Comparison of ENCODE assay signal across 13 cellular contexts in genomic region chr17:30956764-30957374, GRCh38. TPM values are rescaled to one million over a fixed set of nuclear protein-coding genes. Genes with fewer than 3 reads are reported as not detected.
DNase-seq lines count a peak whose midpoint lies in the region; ATAC-seq and TF ChIP-seq lines count a peak whose summit lies in the region.
"Had no signal": no experiment of that assay in that cellular context is flagged by ENCODE, and none has a peak within 500 bp of the region (broad histone marks: within the 10 kb centered on the region; RNA-seq: fewer than 3 reads in every experiment).

No MANE protein-coding gene starts in this region.

- H3K9me3 Mint-ChIP-seq in HFFc6 = no peaks in the 10 kb centered on the region
- H3K9me3 Mint-ChIP-seq: T-cell had no signal

- ATAC-seq in left ventricle myocardium superior = peak; percentile 69
- ATAC-seq: T-cell had no signal

- no peak overlapping the region for H3K4me3 ChIP-seq in adrenal gland
- H3K4me3 ChIP-seq in prostate gland = no peak overlapping the region

- peaks cover 17% of the 10 kb centered on the region for H3K4me1 Mint-ChIP-seq in HFFc6 (ENCODE audit: low read depth)

- no peak for TF ChIP-seq CTCF in adrenal gland (IDR thresholded peaks at IDR 0.05)
- TF ChIP-seq CTCF in prostate gland (IDR thresholded peaks at IDR 0.05) = no peak
- TF ChIP-seq CTCF in HFFc6 (IDR thresholded peaks at IDR 0.05) = no peak

- H3K27ac Mint-ChIP-seq in HFFc6 = no peak overlapping the region
- H3K27ac Mint-ChIP-seq: T-cell had no signal

- no peak for TF ChIP-seq POLR2A in adrenal gland (IDR thresholded peaks at IDR 0.05)
- TF ChIP-seq POLR2A in prostate gland (IDR thresholded peaks at IDR 0.05) = no peak

- H3K4me1 ChIP-seq in adrenal gland (replicated peaks in 1 of 2) (peaks cover 8 to 26% of the 10 kb centered on the region in 2 donors), prostate gland (replicated peaks) (no peaks in the 10 kb centered on the region)

- H3K27ac ChIP-seq in adrenal gland (peak overlapping the region; percentile 8 to 43 (median 19)), prostate gland (peak overlapping the region; percentile 30 to 33)

- no peak overlapping the region for H3K4me3 Mint-ChIP-seq in HFFc6
- H3K4me3 Mint-ChIP-seq: CD4-positive, CD25-positive, alpha-beta regulatory T cell; T-cell had no signal

- intact Hi-C loops in adrenal gland (cut with DNase I) (loop anchor here in 1 of 2 donors (10.0 kb wide), 1 partner anchor 52 kb away; the partner anchor contains the start of gene TEFM), left ventricle myocardium superior (cut with micrococcal nuclease) (no loop called here), prostate gland (cut with DNase I) (no loop called here)

- no peaks in the 10 kb centered on the region for H3K9me3 ChIP-seq in adrenal gland (replicated peaks in 1 of 3)
- H3K9me3 ChIP-seq in prostate gland = no peaks in the 10 kb centered on the region

- peaks cover 21% of the 10 kb centered on the region for H3K27me3 Mint-ChIP-seq in HFFc6 (ENCODE audit: insufficient read depth)

- 51 to 59% (median 56%) methylated on average over 7 to 8 of the region's 8 CpGs for WGBS in adrenal gland, 4 donors
- 32% methylated on average over 8 of the region's 8 CpGs for WGBS in prostate gland

- H3K36me3 ChIP-seq in adrenal gland (replicated peaks in 1 of 2) (no peaks in the 10 kb centered on the region), prostate gland (no peaks in the 10 kb centered on the region)

- no peaks in the 10 kb centered on the region for H3K27me3 ChIP-seq in adrenal gland
- no peaks in the 10 kb centered on the region for H3K27me3 ChIP-seq in prostate gland (replicated peaks; ENCODE audit: insufficient read depth)

- DNase-seq in D341Med (ENCODE audit: low spot score) = peak; percentile 30
- peak in 1 of 7 donors; percentile 14 for DNase-seq in adrenal gland
- peak; percentile 36 for DNase-seq in left ventricle myocardium superior
- no peak for DNase-seq in prostate gland (ENCODE audit: low spot score)
- no peak for DNase-seq in KG1 (lab: John Stamatoyannopoulos, UW)
- no peak for DNase-seq in NCI-H524 (lab: John Stamatoyannopoulos, UW)
- no peak for DNase-seq in DMS 273 treated with DMSO at 0.1 percent for 48 hours (lab: John Stamatoyannopoulos, UW)
- no peak for DNase-seq in HFFc6
- DNase-seq: CD4-positive, CD25-positive, alpha-beta regulatory T cell; NCI-H2171 treated with DMSO at 0.1 percent for 48 hours; stimulated activated CD4-positive, alpha-beta T cell treated with anti-CD3 and anti-CD28 coated beads, Interleukin-4, amount 100 ng/mL, for 4 hours; T-cell had no signal

- no peaks in the 10 kb centered on the region for H3K36me3 Mint-ChIP-seq in HFFc6 (ENCODE audit: low read depth)
- H3K36me3 Mint-ChIP-seq: CD4-positive, CD25-positive, alpha-beta regulatory T cell; T-cell had no signal

RNA-seq across cellular contexts. Expression of gene RNF135, which starts 14.0 kb away (rescaled TPM):
- total RNA-seq in adrenal gland (10 to 100 TPM; 15.7 to 35.6 (median 22.7) TPM), left ventricle myocardium superior (4.1 TPM), prostate gland (10 to 100 TPM; 32.1 to 39.3 TPM)
- polyA plus RNA-seq in adrenal gland = 10 to 100 TPM; 11.0 to 23.7 (median 21.6) TPM
- total RNA-seq in HFFc6 (2021; fragmentation: NEBNext Ultra II Directional; extraction: Animal tissue kit (Norgen Biotek cat#: 25700)) = 10 to 100 TPM; 10.4 to 12.1 (median 11.8) TPM

RNA-seq across cellular contexts. Expression of gene ADAP2, which starts 35.1 kb away (rescaled TPM):
- 10 to 100 TPM; 29.3 to 84.7 (median 42.4) TPM for total RNA-seq in adrenal gland
- 10 to 100 TPM in 1 of 3 donors, 1 to 10 TPM in 2; 7.8 to 15.7 (median 9.6) TPM for polyA plus RNA-seq in adrenal gland
- 8.0 TPM for total RNA-seq in left ventricle myocardium superior
- 10 to 100 TPM in 1 of 2 donors, 1 to 10 TPM in 1; 5.8 to 12.3 TPM for total RNA-seq in prostate gland
- total RNA-seq in HFFc6 (2021; fragmentation: NEBNext Ultra II Directional; extraction: Animal tissue kit (Norgen Biotek cat#: 25700)) = under 1 TPM; 0.12 to 0.61 (median 0.37) TPM
- total RNA-seq: HT1080 had no signal
- polyA plus RNA-seq: CD4-positive, CD25-positive, alpha-beta regulatory T cell had no signal

RNA-seq across cellular contexts. Expression of gene TEFM, which starts 50.8 kb away (rescaled TPM):
- total RNA-seq in adrenal gland (10 to 100 TPM in 6 of 8 donors, 1 to 10 TPM in 2; 8.1 to 19.9 (median 12.2) TPM), left ventricle myocardium superior (14.2 TPM), prostate gland (1 to 10 TPM; 4.4 to 8.6 TPM)
- 10 to 100 TPM in 1 of 3 donors, 1 to 10 TPM in 2; 6.1 to 22.0 (median 9.3) TPM for polyA plus RNA-seq in adrenal gland
- 10 to 100 TPM; 12.7 to 14.5 (median 13.5) TPM for total RNA-seq in HFFc6 (2021; fragmentation: NEBNext Ultra II Directional; extraction: Animal tissue kit (Norgen Biotek cat#: 25700))

Comparison
In these comparisons a context has a peak if more than half of its experiments do, and no peak if none do; other contexts are left out.
1. DNase-seq: peak in D341Med (single experiment) and left ventricle myocardium superior (single experiment); none in prostate gland (single experiment), KG1 (single experiment), NCI-H524 (0 of 2), DMS 273 treated with DMSO at 0.1 percent for 48 hours (single experiment) and HFFc6 (single experiment).